Comparison of ENCODE assay signal across 10 cellular contexts in the genomic region with DNA sequence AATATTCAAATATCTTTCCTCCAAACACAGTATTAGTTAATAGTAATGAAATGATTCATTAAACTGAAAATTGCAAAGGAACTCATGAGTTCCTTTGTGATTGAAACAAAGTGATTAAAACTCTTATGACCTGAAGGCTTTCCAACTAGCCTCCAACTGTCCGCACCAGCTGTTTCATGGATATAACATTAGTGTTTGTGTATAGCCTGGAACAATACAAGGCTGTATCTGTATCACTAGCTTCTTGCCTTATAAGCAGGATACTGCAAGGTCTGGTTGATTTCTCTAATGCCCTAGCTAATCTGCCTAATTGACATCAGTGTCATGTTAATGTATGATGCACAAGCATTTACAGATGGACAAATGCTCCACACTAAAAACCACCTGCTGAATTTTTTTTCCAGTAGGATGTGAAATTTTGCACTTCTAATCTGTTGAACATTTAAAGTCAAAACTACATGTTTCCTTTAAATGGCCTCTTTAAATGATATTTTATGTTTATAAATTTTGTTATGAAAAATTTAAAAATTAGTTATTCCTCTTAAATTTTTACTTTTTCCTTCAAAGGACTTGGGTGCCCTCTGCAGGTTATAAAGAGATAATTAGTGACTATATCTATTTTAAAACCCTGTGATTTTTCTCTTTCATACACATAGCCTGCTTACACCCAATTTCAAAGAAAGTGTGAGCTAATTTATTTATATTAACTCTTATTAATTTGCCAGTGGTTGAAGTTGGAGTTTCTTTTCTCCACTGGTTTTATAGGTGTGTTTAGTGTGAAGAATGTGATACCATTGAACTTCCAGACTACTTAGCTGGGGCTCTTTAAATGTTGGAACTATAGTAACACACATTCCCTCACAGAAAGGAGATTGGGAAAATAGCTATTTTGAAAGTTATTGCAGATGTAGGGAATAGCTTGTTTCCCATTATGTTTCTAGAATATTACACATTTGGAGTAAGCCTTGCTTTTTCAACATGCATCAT. TPM values are rescaled to one million over a fixed set of nuclear protein-coding genes. Genes with fewer than 3 reads are reported as not detected.
DNase-seq lines count a peak whose midpoint lies in the region; ATAC-seq, FAIRE-seq and TF ChIP-seq lines count a peak whose summit lies in the region.
"Had no signal": no experiment of that assay in that cellular context is flagged by ENCODE, and none has a peak within 500 bp of the region (broad histone marks: within the 10 kb centered on the region; RNA-seq: fewer than 3 reads in every experiment).

No MANE protein-coding gene starts in this region.

- H2AFZ ChIP-seq in PC-3 (ENCODE audit: low read length) (no peak overlapping the region), endothelial cell of umbilical vein (ENCODE audit: low read depth, low read length) (no peak overlapping the region)

- no peaks in the 10 kb centered on the region for H3F3A ChIP-seq in PC-3 (ENCODE audit: low read length, unreplicated experiment)

- ATAC-seq in PC-3 (peak; percentile 50), GM21526 (IDR thresholded peaks at IDR 0.05; ENCODE audit: low FRiP score, unreplicated experiment) (no peak)
- ATAC-seq: left cardiac atrium had no signal

- TF ChIP-seq POLR2A in endothelial cell of umbilical vein (IDR thresholded peaks at IDR 0.05; ENCODE audit: low read depth, low read length), result no peak
- TF ChIP-seq POLR2A in Peyer's patch (IDR thresholded peaks at IDR 0.05), result no peak

- dilution Hi-C loops in endothelial cell of umbilical vein (cut with MboI; ENCODE audit: extremely low pct_ligation_motif_present, low sequenced_read_pairs), result no loop called here

- BruUV-seq in PC-3 (replicated peaks; lab: Mats Ljungman, UMichigan) (no TSS peak), endothelial cell of umbilical vein (replicated peaks; lab: Mats Ljungman, UMichigan) (no TSS peak)

- no peaks in the 10 kb centered on the region for H4K20me1 ChIP-seq in PC-3 (ENCODE audit: low read length)
- no peaks in the 10 kb centered on the region for H4K20me1 ChIP-seq in endothelial cell of umbilical vein (replicated peaks; ENCODE audit: control insufficient read depth, extremely low read depth, insufficient read depth, low read length)

- no peak overlapping the region for H3K4me3 ChIP-seq in PC-3 (ENCODE audit: low read length)
- H3K4me3 ChIP-seq in endothelial cell of umbilical vein (replicated peaks in 1 of 3; ENCODE audit: insufficient read depth in 1 of 3, low read depth in 1 of 3, low read length in 3 of 3), result no peak overlapping the region
- no peak overlapping the region for H3K4me3 ChIP-seq in retinal pigment epithelial cell (ENCODE audit: low read length)
- no peak overlapping the region for H3K4me3 ChIP-seq in Peyer's patch

- peak; percentile 22 for DNase-seq in NOMO-1 treated with DMSO at 0.1 percent for 48 hours (lab: John Stamatoyannopoulos, UW; ENCODE audit: unreplicated experiment)
- no peak for DNase-seq in NOMO-1 treated with dmso at 0.1 percent for 144 hours (lab: John Stamatoyannopoulos, UW; ENCODE audit: unreplicated experiment)
- DNase-seq in PC-3, result peak; percentile 53
- DNase-seq in endothelial cell of umbilical vein (ENCODE audit: low read depth, low spot score), result peak; percentile 34
- no peak for DNase-seq in retinal pigment epithelial cell (ENCODE audit: low read depth)
- no peak for DNase-seq in Peyer's patch
- DNase-seq in cortex of kidney (lab: John Stamatoyannopoulos, UW), result no peak
- DNase-seq: activated naive CD4-positive, alpha-beta T cell treated with anti-CD3 and anti-CD28 coated beads, Interleukin-2, amount 10 ng/mL, durations not matched to agents 7 days and 5 days; left cardiac atrium had no signal

- H3K9ac ChIP-seq in PC-3 (ENCODE audit: low read length) (no peak overlapping the region), endothelial cell of umbilical vein (replicated peaks; ENCODE audit: extremely low read depth, insufficient read depth, low read length) (no peak overlapping the region)

- H3K27me3 ChIP-seq in PC-3 (ENCODE audit: low read length), result no peaks in the 10 kb centered on the region
- no peaks in the 10 kb centered on the region for H3K27me3 ChIP-seq in endothelial cell of umbilical vein (ENCODE audit: control insufficient read depth in 2 of 2, insufficient read depth in 2 of 2, low read length in 2 of 2)
- no peaks in the 10 kb centered on the region for H3K27me3 ChIP-seq in Peyer's patch

- POLR2A ChIA-PET in PC-3 (lab: Charles Lee; ENCODE audit: unreplicated experiment), result interaction anchor here (0.7 kb wide), 1 partner anchor 1440 kb away, joined by 3 read pairs; no protein-coding TSS in a partner anchor
- POLR2A ChIA-PET in endothelial cell of umbilical vein (lab: Charles Lee), result no interaction called here

- H3K27ac ChIP-seq in PC-3 (ENCODE audit: low read length) (no peak overlapping the region), endothelial cell of umbilical vein (ENCODE audit: insufficient read depth, low read depth, low read length) (no peak overlapping the region), Peyer's patch (no peak overlapping the region)

- peaks cover 6% of the 10 kb centered on the region for H3K4me1 ChIP-seq in PC-3 (ENCODE audit: insufficient read depth, low read length)
- no peaks in the 10 kb centered on the region for H3K4me1 ChIP-seq in endothelial cell of umbilical vein (ENCODE audit: control insufficient read depth, extremely low read depth, insufficient read depth, low read length)
- peaks cover 0 to 4% (median 0%) of the 10 kb centered on the region in 4 donors for H3K4me1 ChIP-seq in Peyer's patch

- TF ChIP-seq CTCF in PC-3 (conservative IDR thresholded peaks at IDR 0.05; ENCODE audit: low read depth, low read length) (peak; percentile 68), endothelial cell of umbilical vein (IDR thresholded peaks at IDR 0.05; ENCODE audit: extremely low read depth in 1 of 2, insufficient read depth in 1 of 2, low read depth in 1 of 2, low read length in 2 of 2) (no peak), retinal pigment epithelial cell (conservative IDR thresholded peaks at IDR 0.05; ENCODE audit: low read depth, low read length) (peak; percentile 18), Peyer's patch (IDR thresholded peaks at IDR 0.05) (peak in 3 of 6 experiments; percentile 4 to 34 (median 22))

- H3K9me2 ChIP-seq in PC-3 (replicated peaks; ENCODE audit: low read length), result no peaks in the 10 kb centered on the region

- FAIRE-seq in endothelial cell of umbilical vein (lab: Jason Lieb, UNC), result no peak

- H3K79me2 ChIP-seq in PC-3 (ENCODE audit: low read length) (no peaks in the 10 kb centered on the region), endothelial cell of umbilical vein (ENCODE audit: control insufficient read depth, insufficient read depth, low read length) (no peaks in the 10 kb centered on the region)

- CTCF ChIA-PET in PC-3 (lab: Charles Lee) (interaction anchor here (0.5 to 1.6 kb wide), 4 partner anchors 30 to 804 kb away, joined by 3 to 19 read pairs (median 7); no protein-coding TSS in a partner anchor), endothelial cell of umbilical vein (lab: Charles Lee) (interaction anchor here (0.7 to 3.2 kb wide), 14 partner anchors 9 to 807 kb away, joined by 3 to 23 read pairs (median 5); partner anchors contain the start of gene NAA30)

- no peaks in the 10 kb centered on the region for H3K9me1 ChIP-seq in endothelial cell of umbilical vein (replicated peaks; ENCODE audit: control insufficient read depth, extremely low read depth, insufficient read depth, low read length)

- H3K4me2 ChIP-seq in PC-3 (ENCODE audit: low read length) (no peak overlapping the region), endothelial cell of umbilical vein (ENCODE audit: insufficient read depth, low read length) (no peak overlapping the region)

- H3K9me3 ChIP-seq in PC-3 (ENCODE audit: low read length) (no peaks in the 10 kb centered on the region), endothelial cell of umbilical vein (replicated peaks; ENCODE audit: control insufficient read depth, insufficient read depth, low read length) (no peaks in the 10 kb centered on the region), Peyer's patch (no peaks in the 10 kb centered on the region)

- intact Hi-C loops in PC-3 (cut with micrococcal nuclease) (loop anchor here (2.0 to 10.0 kb wide), 8 partner anchors 47 to 803 kb away; no protein-coding TSS in a partner anchor), endothelial cell of umbilical vein (cut with micrococcal nuclease) (loop anchor here (2.0 to 5.0 kb wide), 2 partner anchors 227 to 802 kb away; no protein-coding TSS in a partner anchor)

- no peaks in the 10 kb centered on the region; the same call in 1 of the 2 replicates for H3K36me3 ChIP-seq in PC-3 (ENCODE audit: low read depth, low read length)
- H3K36me3 ChIP-seq in endothelial cell of umbilical vein (ENCODE audit: control insufficient read depth in 2 of 2, extremely low read depth in 1 of 2, insufficient read depth in 2 of 2, low read length in 2 of 2), result peaks cover 2 to 3% of the 10 kb centered on the region in 2 experiments
- peaks cover 0 to 4% (median 0%) of the 10 kb centered on the region in 3 donors for H3K36me3 ChIP-seq in Peyer's patch

TF ChIP-seq in endothelial cell of umbilical vein, 7 proteins besides CTCF, POLR2A, EP300 and RAD21 (continues in another document):
- TF ChIP-seq JUN (IDR thresholded peaks at IDR 0.05; ENCODE audit: borderline replicate concordance, insufficient read depth, insufficient read length, low read depth) (no peak), MYC (IDR thresholded peaks at IDR 0.05; ENCODE audit: low read depth, low read length) (no peak)

RNA-seq across cellular contexts. Expression of gene AP5M1, which starts 25.4 kb away (rescaled TPM):
- total RNA-seq in PC-3 (2014; rRNA removed) (41.3 and 48.7 TPM in 2 replicates), endothelial cell of umbilical vein (38.7 and 39.6 TPM in 2 replicates), Peyer's patch (10 to 100 TPM; 39.6 to 74.3 (median 44.1) TPM)
- polyA plus RNA-seq in endothelial cell of umbilical vein, result 12.5 and 14.8 TPM in 2 replicates
- polyA plus RNA-seq in endothelial cell of umbilical vein (2011; cell fraction: cytosol; rRNA removed), result 16.5 and 16.6 TPM in 2 replicates
- 24.2 and 30.8 TPM in 2 replicates for polyA plus RNA-seq in endothelial cell of umbilical vein (2011; cell fraction: nucleus; rRNA removed)
- 17.4 and 25.0 TPM in 2 replicates for polyA plus RNA-seq in endothelial cell of umbilical vein (2012)
- 44.3 and 76.8 TPM in 2 replicates for polyA minus RNA-seq in endothelial cell of umbilical vein
- 12.7 TPM for polyA minus RNA-seq in endothelial cell of umbilical vein (2011; cell fraction: cytosol; rRNA and poly(A)+ RNA removed)
- polyA minus RNA-seq in endothelial cell of umbilical vein (2011; cell fraction: nucleus; rRNA and poly(A)+ RNA removed), result 37.7 and 45.3 TPM in 2 replicates

RNA-seq across cellular contexts. Expression of gene EXOC5, which starts 25.4 kb away (rescaled TPM):
- 109 TPM in 2 replicates for total RNA-seq in PC-3 (2014; rRNA removed)
- 95.0 and 104 TPM in 2 replicates for total RNA-seq in endothelial cell of umbilical vein
- 17.4 and 23.9 TPM in 2 replicates for polyA plus RNA-seq in endothelial cell of umbilical vein
- 23.3 and 24.1 TPM in 2 replicates for polyA plus RNA-seq in endothelial cell of umbilical vein (2011; cell fraction: cytosol; rRNA removed)
- 28.2 and 34.6 TPM in 2 replicates for polyA plus RNA-seq in endothelial cell of umbilical vein (2011; cell fraction: nucleus; rRNA removed)
- 43.2 and 65.7 TPM in 2 replicates for polyA plus RNA-seq in endothelial cell of umbilical vein (2012)
- 31.6 and 40.6 TPM in 2 replicates for polyA minus RNA-seq in endothelial cell of umbilical vein
- 24.9 TPM for polyA minus RNA-seq in endothelial cell of umbilical vein (2011; cell fraction: cytosol; rRNA and poly(A)+ RNA removed)
- 40.5 and 56.0 TPM in 2 replicates for polyA minus RNA-seq in endothelial cell of umbilical vein (2011; cell fraction: nucleus; rRNA and poly(A)+ RNA removed)
- 10 to 100 TPM; 20.6 to 35.8 (median 30.3) TPM for total RNA-seq in Peyer's patch

Comparison
In these comparisons a context has a peak if more than half of its experiments do, and no peak if none do; other contexts are left out.
1. DNase-seq: peak in NOMO-1 treated with DMSO at 0.1 percent for 48 hours (single experiment), PC-3 (single experiment) and endothelial cell of umbilical vein (single experiment); none in NOMO-1 treated with dmso at 0.1 percent for 144 hours (single experiment), retinal pigment epithelial cell (single experiment), Peyer's patch (0 of 3) and cortex of kidney (single experiment).
2. CTCF ChIP-seq: peak in PC-3 (single experiment) and retinal pigment epithelial cell (single experiment); none in endothelial cell of umbilical vein (0 of 2).